ENCODE assay signal across 1 cellular context in genomic region chr1:112955678-112956502, GRCh38.
TF ChIP-seq lines count a peak whose summit lies in the region.

Gene SLC16A1 (minus strand): TSS chr1:112956196. CDS start chr1:112929308, 26,888 bp downstream.

TF ChIP-seq in HepG2, 621 proteins besides CTCF, POLR2A, EP300 and RAD21 (continued from another document and continues in another):
- TF ChIP-seq GABPA (IDR thresholded peaks at IDR 0.05; ENCODE audit: low read depth, low read length) (no peak), GABPA (CRISPR knock-in tag; IDR thresholded peaks at IDR 0.05; ENCODE audit: low read depth) (no peak), ZMYM2 (CRISPR knock-in tag; IDR thresholded peaks at IDR 0.05) (peak; percentile 86), TGIF2 (CRISPR knock-in tag; IDR thresholded peaks at IDR 0.05) (peak; percentile 29), ZNF614 (CRISPR knock-in tag; IDR thresholded peaks at IDR 0.05; ENCODE audit: borderline replicate concordance) (peak; percentile 23; the same call in 1 of the 2 replicates), ZNF746 (CRISPR knock-in tag; IDR thresholded peaks at IDR 0.05) (peak; percentile 27), ERF (CRISPR knock-in tag; IDR thresholded peaks at IDR 0.05) (peak; percentile 14; the same call in 1 of the 2 replicates), SP2 (CRISPR knock-in tag; IDR thresholded peaks at IDR 0.05) (peak; percentile 44; the same call in 1 of the 2 replicates), MYC (CRISPR knock-in tag; IDR thresholded peaks at IDR 0.05; ENCODE audit: borderline replicate concordance) (peak; percentile 84), PHF21A (CRISPR knock-in tag; IDR thresholded peaks at IDR 0.05) (peak; percentile 44; the same call in 1 of the 2 replicates), HMGXB4 (CRISPR knock-in tag; IDR thresholded peaks at IDR 0.05; ENCODE audit: borderline replicate concordance in 1 of 2, low read depth in 1 of 2) (peak; percentile 27 to 66; a peak in 3 of 4 replicates), ZNF891 (CRISPR knock-in tag; IDR thresholded peaks at IDR 0.05) (peak; percentile 74), KAT8 (CRISPR knock-in tag; IDR thresholded peaks at IDR 0.05) (0 out of 2 replicates have a peak, but pooled peaks have one; percentile 54), SKI (IDR thresholded peaks at IDR 0.05; ENCODE audit: partially characterized antibody) (peak; percentile 84), ZBED4 (CRISPR knock-in tag; IDR thresholded peaks at IDR 0.05; ENCODE audit: borderline replicate concordance) (peak; percentile 41; the same call in 1 of the 2 replicates), ZNF207 (IDR thresholded peaks at IDR 0.05; ENCODE audit: borderline replicate concordance) (no peak), AFF4 (CRISPR knock-in tag; IDR thresholded peaks at IDR 0.05) (no peak), ARID4A (CRISPR knock-in tag; IDR thresholded peaks at IDR 0.05; ENCODE audit: borderline replicate concordance) (peak; percentile 95), BATF2 (CRISPR knock-in tag; IDR thresholded peaks at IDR 0.05) (peak; percentile 89), ZKSCAN5 (CRISPR knock-in tag; IDR thresholded peaks at IDR 0.05) (0 out of 2 replicates have a peak, but pooled peaks have one; percentile 39), ZFP36L2 (CRISPR knock-in tag; IDR thresholded peaks at IDR 0.05) (no peak), HDAC1 (CRISPR knock-in tag; IDR thresholded peaks at IDR 0.05) (peak; percentile 91), ZNF878 (CRISPR knock-in tag; IDR thresholded peaks at IDR 0.05) (peak; percentile 44; the same call in 1 of the 2 replicates), ZNF558 (CRISPR knock-in tag; IDR thresholded peaks at IDR 0.05; ENCODE audit: borderline replicate concordance) (peak; percentile 51; the same call in 1 of the 2 replicates), PRMT3 (CRISPR knock-in tag; IDR thresholded peaks at IDR 0.05; ENCODE audit: borderline replicate concordance, low read depth) (no peak), ZSCAN20 (CRISPR knock-in tag; IDR thresholded peaks at IDR 0.05; ENCODE audit: borderline replicate concordance) (peak; percentile 41; the same call in 1 of the 2 replicates), FOXK1 (CRISPR knock-in tag; IDR thresholded peaks at IDR 0.05; ENCODE audit: borderline replicate concordance, low read depth) (peak; percentile 24; the same call in 1 of the 2 replicates), HNF1B (CRISPR knock-in tag; IDR thresholded peaks at IDR 0.05) (peak; percentile 71), ZNF407 (CRISPR knock-in tag; IDR thresholded peaks at IDR 0.05; ENCODE audit: not compliant biosample characterization) (no peak), SIN3A (IDR thresholded peaks at IDR 0.05; ENCODE audit: borderline replicate concordance, low read depth, low read length) (peak; percentile 77; the same call in 1 of the 2 replicates)
